ENCODE assay signal across 11 cellular contexts in genomic region chr7:97116308-97116707, GRCh38. TPM values are rescaled to one million over a fixed set of nuclear protein-coding genes. Genes with fewer than 3 reads are reported as not detected.
DNase-seq lines count a peak whose midpoint lies in the region; ATAC-seq, FAIRE-seq and TF ChIP-seq lines count a peak whose summit lies in the region.
"Had no signal": no experiment of that assay in that cellular context is flagged by ENCODE, and none has a peak within 500 bp of the region (broad histone marks: within the 10 kb centered on the region; RNA-seq: fewer than 3 reads in every experiment).

No MANE protein-coding gene starts in this region.

- CTCF ChIA-PET in HepG2 (lab: Yijun Ruan, JAX; ENCODE audit: low intra/inter-chr PET ratio, low total read pairs), result no interaction called here

- TF ChIP-seq CTCF in HepG2 (CRISPR knock-in tag; IDR thresholded peaks at IDR 0.05) (no peak), right lobe of liver (IDR thresholded peaks at IDR 0.05) (no peak), omental fat pad (IDR thresholded peaks at IDR 0.05) (no peak)

- POLR2A ChIA-PET in HepG2 (lab: Yijun Ruan, JAX), result interaction anchor here (2.5 kb wide), 1 partner anchor 756 kb away, joined by 12 read pairs; the partner anchor contains the start of gene ASNS

- DNase-seq in HepG2 (ENCODE audit: low spot score), result no peak
- no peak for DNase-seq in right lobe of liver
- DNase-seq in OCI-M1 (lab: John Stamatoyannopoulos, UW), result peak; percentile 88
- peak; percentile 34 for DNase-seq in germinal center (ENCODE audit: low spot score)
- DNase-seq in omental fat pad (ENCODE audit: low spot score), result no peak
- no peak for DNase-seq in GM19238 (ENCODE audit: insufficient read length, low spot score)
- DNase-seq in H7, result no peak
- DNase-seq: GOT3, NCI-H1694 had no signal

- no peaks in the 10 kb centered on the region for H4K20me1 ChIP-seq in HepG2 (ENCODE audit: insufficient read depth, low read length)

- no peak for TF ChIP-seq EP300 in HepG2 (IDR thresholded peaks at IDR 0.05; ENCODE audit: low read depth in 2 of 2, low read length in 2 of 2)
- no peak for TF ChIP-seq EP300 in HepG2 (CRISPR knock-in tag; IDR thresholded peaks at IDR 0.05; ENCODE audit: borderline replicate concordance)

- H3K9me3 ChIP-seq in HepG2 (ENCODE audit: low read length), result no peaks in the 10 kb centered on the region
- no peaks in the 10 kb centered on the region for H3K9me3 ChIP-seq in right lobe of liver

- H3K27me3 ChIP-seq in HepG2 (ENCODE audit: control insufficient read depth in 1 of 2, insufficient read depth in 2 of 2, low read length in 2 of 2) (no peaks in the 10 kb centered on the region; a peak in 1 of 5 replicates), right lobe of liver (no peaks in the 10 kb centered on the region), H7 (ENCODE audit: control insufficient read depth, insufficient read depth, low read length) (no peaks in the 10 kb centered on the region)

- no peak overlapping the region for H3K4me3 ChIP-seq in HepG2 (replicated peaks in 1 of 3; ENCODE audit: insufficient read depth in 1 of 3, low read depth in 2 of 3, low read length in 3 of 3)
- H3K4me3 ChIP-seq in right lobe of liver, result no peak overlapping the region
- no peak overlapping the region for H3K4me3 ChIP-seq in H7 (ENCODE audit: insufficient read depth, low read depth, low read length)

- no peak for TF ChIP-seq RAD21 in HepG2 (CRISPR knock-in tag; IDR thresholded peaks at IDR 0.05)

- no peaks in the 10 kb centered on the region for H3K36me3 ChIP-seq in HepG2 (replicated peaks in 1 of 2; ENCODE audit: control insufficient read depth in 1 of 2, insufficient read depth in 2 of 2, low read length in 2 of 2)
- no peaks in the 10 kb centered on the region for H3K36me3 ChIP-seq in right lobe of liver
- no peaks in the 10 kb centered on the region for H3K36me3 ChIP-seq in H7 (replicated peaks; ENCODE audit: control insufficient read depth, insufficient read depth, low read length)

- no peak overlapping the region for H3K4me2 ChIP-seq in HepG2 (ENCODE audit: low read depth, low read length)

- intact Hi-C loops in HepG2 (cut with micrococcal nuclease; ENCODE audit: unreplicated experiment) (no loop called here), right lobe of liver (cut with DNase I) (no loop called here)

- no peak for ATAC-seq in HepG2
- ATAC-seq in right lobe of liver, result no peak
- no peak for ATAC-seq in omental fat pad (ENCODE audit: low FRiP score)
- ATAC-seq in HG03342 (IDR thresholded peaks at IDR 0.05; ENCODE audit: unreplicated experiment), result no peak

- no peak for FAIRE-seq in HepG2 (lab: Jason Lieb, UNC)
- FAIRE-seq: D721Med had no signal

- TF ChIP-seq POLR2A in HepG2 (IDR thresholded peaks at IDR 0.05; ENCODE audit: insufficient read depth in 1 of 2, low read depth in 2 of 2, low read length in 2 of 2), result no peak
- TF ChIP-seq POLR2A in right lobe of liver (IDR thresholded peaks at IDR 0.05), result no peak

- H3K27ac ChIP-seq in HepG2 (ENCODE audit: extremely low read length, insufficient read depth, low read length) (no peak overlapping the region), right lobe of liver (no peak overlapping the region)

- no peak overlapping the region for H3K9ac ChIP-seq in HepG2 (ENCODE audit: insufficient read depth, low read depth, low read length)

- 97% methylated on average over 5 of the region's 5 CpGs for WGBS in HepG2 (ENCODE audit: low lambda C conversion rate)
- 86% methylated on average over 5 of the region's 5 CpGs for whole genome bisulfite sequencing in right lobe of liver (ENCODE audit: insufficient coverage, low coverage, low lambda C conversion rate, missing lambda C conversion rate)

- H2AFZ ChIP-seq in HepG2 (ENCODE audit: low read length), result peak overlapping the region; percentile 86

- in situ Hi-C loops in HepG2 (cut with HindIII; ENCODE audit: extremely low pct_ligation_motif_present, low pct_unique_long_range_greater_than_20kb), result loop anchor here (10.0 kb wide), 1 partner anchor 728 kb away; no protein-coding TSS in a partner anchor

- H3K79me2 ChIP-seq in HepG2 (ENCODE audit: insufficient read depth, low read length), result peaks cover 32% of the 10 kb centered on the region

- no TSS peak for BruUV-seq in HepG2 (replicated peaks; lab: Mats Ljungman, UMichigan)

- peaks cover 30% of the 10 kb centered on the region for H3K4me1 ChIP-seq in HepG2 (ENCODE audit: insufficient read depth, low read length)
- H3K4me1 ChIP-seq in right lobe of liver, result peaks cover 0 to 11% (median 0%) of the 10 kb centered on the region in 4 donors

TF ChIP-seq in HepG2, 621 proteins besides CTCF, POLR2A, EP300 and RAD21 (continues in another document):
- TF ChIP-seq ZNF207 (IDR thresholded peaks at IDR 0.05; ENCODE audit: borderline replicate concordance), result no peak
- TF ChIP-seq ZNF75D (CRISPR knock-in tag; IDR thresholded peaks at IDR 0.05; ENCODE audit: borderline replicate concordance), result no peak
- TF ChIP-seq ZNF33B (CRISPR knock-in tag; IDR thresholded peaks at IDR 0.05), result no peak
- TF ChIP-seq SOX13 (IDR thresholded peaks at IDR 0.05), result no peak
- no peak for TF ChIP-seq SOX13 (CRISPR knock-in tag; conservative IDR thresholded peaks at IDR 0.05 in 1 of 2, IDR thresholded peaks at IDR 0.05 in 1 of 2)
- no peak for TF ChIP-seq ZNF550 (CRISPR knock-in tag; IDR thresholded peaks at IDR 0.05; ENCODE audit: borderline replicate concordance)
- TF ChIP-seq JUN (CRISPR knock-in tag; IDR thresholded peaks at IDR 0.05), result no peak
- no peak for TF ChIP-seq THRA (CRISPR knock-in tag; IDR thresholded peaks at IDR 0.05; ENCODE audit: borderline replicate concordance)
- no peak for TF ChIP-seq ZNF432 (CRISPR knock-in tag; IDR thresholded peaks at IDR 0.05; ENCODE audit: borderline replicate concordance)
- no peak for TF ChIP-seq PAX8 (CRISPR knock-in tag; IDR thresholded peaks at IDR 0.05; ENCODE audit: borderline replicate concordance)
- no peak for TF ChIP-seq CENPX (CRISPR knock-in tag; IDR thresholded peaks at IDR 0.05)
- TF ChIP-seq SOX5 (CRISPR knock-in tag; IDR thresholded peaks at IDR 0.05; ENCODE audit: borderline replicate concordance), result no peak
- TF ChIP-seq TEAD2 (CRISPR knock-in tag; IDR thresholded peaks at IDR 0.05), result no peak
- no peak for TF ChIP-seq ZBTB10 (CRISPR knock-in tag; IDR thresholded peaks at IDR 0.05; ENCODE audit: borderline replicate concordance)

RNA-seq across cellular contexts. Expression of gene SDHAF3, which starts 1.2 kb away (rescaled TPM):
- 32.6 and 46.9 TPM in 2 replicates for total RNA-seq in HepG2 (2016; rRNA removed; fragmentation: Illumina TruSeq; extraction: Trizol)
- total RNA-seq in HepG2 (2016; cell fraction: cytosol; rRNA removed; fragmentation: Illumina TruSeq; extraction: Trizol; ENCODE audit: low read depth), result 16.0 and 21.0 TPM in 2 replicates
- 40.1 and 50.4 TPM in 2 replicates for total RNA-seq in HepG2 (2016; cell fraction: insoluble cytoplasmic fraction; rRNA removed; fragmentation: Illumina TruSeq; extraction: Trizol)
- total RNA-seq in HepG2 (2016; cell fraction: membrane; rRNA removed; fragmentation: Illumina TruSeq; extraction: Trizol), result 26.3 and 29.6 TPM in 2 replicates
- total RNA-seq in HepG2 (2016; cell fraction: nucleus; rRNA removed; fragmentation: Illumina TruSeq; extraction: Trizol), result 17.6 and 22.6 TPM in 2 replicates
- polyA plus RNA-seq in HepG2 (2011; rRNA removed), result 11.7 and 15.2 TPM in 2 replicates
- polyA plus RNA-seq in HepG2 (2011; cell fraction: cytosol; rRNA removed), result 7.3 and 9.3 TPM in 2 replicates
- polyA plus RNA-seq in HepG2 (2011; cell fraction: nucleus; rRNA removed), result 2.2 and 2.8 TPM in 2 replicates
- polyA plus RNA-seq in HepG2 (2012), result 21.1 and 45.4 TPM in 2 replicates
- polyA plus RNA-seq in HepG2 (2016; cell fraction: cytosol; fragmentation: Illumina TruSeq; extraction: Trizol; ENCODE audit: low read depth), result 18.5 and 25.0 TPM in 2 replicates
- polyA plus RNA-seq in HepG2 (2016; cell fraction: insoluble cytoplasmic fraction; fragmentation: Illumina TruSeq; extraction: Trizol; ENCODE audit: low read depth), result 71.8 and 79.1 TPM in 2 replicates
- polyA plus RNA-seq in HepG2 (2016; cell fraction: membrane; fragmentation: Illumina TruSeq; extraction: Trizol; ENCODE audit: low read depth), result 38.7 and 40.8 TPM in 2 replicates
- polyA plus RNA-seq in HepG2 (2016; cell fraction: nucleus; fragmentation: Illumina TruSeq; extraction: Trizol; ENCODE audit: insufficient read depth, low read depth), result 32.4 and 35.9 TPM in 2 replicates
- 27.1 and 28.0 TPM in 2 replicates for polyA minus RNA-seq in HepG2 (2011; rRNA and poly(A)+ RNA removed; ENCODE audit: low replicate concordance)
- polyA minus RNA-seq in HepG2 (2011; cell fraction: cytosol; rRNA and poly(A)+ RNA removed), result 20.5 and 23.2 TPM in 2 replicates
- polyA minus RNA-seq in HepG2 (2011; cell fraction: nucleus; rRNA and poly(A)+ RNA removed), result 16.6 and 19.9 TPM in 2 replicates
- 10 to 100 TPM in 4 of 6 experiments, 1 to 10 TPM in 2; 8.5 to 15.5 (median 12.1) TPM for total RNA-seq in right lobe of liver
- total RNA-seq in omental fat pad, result 10 to 100 TPM in 2 of 4 donors, 1 to 10 TPM in 2; 3.4 to 10.5 (median 7.5) TPM
- 31.3 and 41.3 TPM in 2 replicates for total RNA-seq in H7 (2014; rRNA removed; shearing (Covaris generic))

Comparison
In these comparisons a context has a peak if more than half of its experiments do, and no peak if none do; other contexts are left out.
1. DNase-seq: peak in OCI-M1 (single experiment) and germinal center (single experiment); none in HepG2 (single experiment), right lobe of liver (0 of 3), omental fat pad (single experiment), GM19238 (single experiment) and H7 (single experiment).